24 cellular contexts compared by ENCODE assay signal in genomic region chr10:133273534-133274143, GRCh38. TPM values are rescaled to one million over a fixed set of nuclear protein-coding genes. Genes with fewer than 3 reads are reported as not detected.
"Had no signal": no experiment of that assay in that cellular context is flagged by ENCODE, and none has a peak within 500 bp of the region (broad histone marks: within the 10 kb centered on the region; RNA-seq: fewer than 3 reads in every experiment).

No MANE protein-coding gene starts in this region.

- H3K9me3 ChIP-seq: body of pancreas, mucosa of descending colon, sigmoid colon, tibial nerve had no signal

- H3K27ac ChIP-seq: body of pancreas, dorsolateral prefrontal cortex, sigmoid colon, tibial nerve had no signal

- H3K4me1 Mint-ChIP-seq: endodermal cell had no signal

- H3K27me3 ChIP-seq: body of pancreas had no signal

- ATAC-seq: activated CD4-positive, alpha-beta T cell treated with anti-CD3 and anti-CD28 coated beads for 36 hours; body of pancreas; mucosa of descending colon; naive thymus-derived CD8-positive, alpha-beta T cell; WTC11 had no signal

- H3K4me3 ChIP-seq: body of pancreas, dorsolateral prefrontal cortex, mucosa of descending colon, sigmoid colon, tibial nerve had no signal

- H3K4me3 Mint-ChIP-seq: endodermal cell, WTC11 had no signal

- H3K9me3 Mint-ChIP-seq: activated T-helper 1 cell treated with anti-CD3 and anti-CD28 coated beads, Interleukin-12 subunit alpha, Interleukin-12 subunit beta, Interleukin-2, Interleukin-4 antibody, amounts not matched to agents 30 ng/mL and 10 ng/mL and 1 ng/mL, durations not matched to agents 14 hours and 24 hours and 36 hours; endodermal cell; naive thymus-derived CD8-positive, alpha-beta T cell; stimulated activated naive CD8-positive, alpha-beta T cell treated with anti-CD3 and anti-CD28 coated beads, Interleukin-15, Interleukin-2, amounts not matched to agents 100 ng/mL and 50 ng/mL, for 24 hours; T-helper 2 cell treated with Interferon-gamma antibody and Interleukin-4, amounts not matched to agents 5 μg/mL and 100 μg/mL, for 36 hours; WTC11 had no signal

- H3K27me3 Mint-ChIP-seq: activated CD4-positive, alpha-beta T cell treated with anti-CD3 and anti-CD28 coated beads for 36 hours; naive thymus-derived CD8-positive, alpha-beta T cell; stimulated activated naive CD8-positive, alpha-beta T cell treated with anti-CD3 and anti-CD28 coated beads, Interleukin-15, Interleukin-2, amounts not matched to agents 100 ng/mL and 50 ng/mL, for 24 hours had no signal

- H3K36me3 Mint-ChIP-seq: WTC11 had no signal

- H3K27ac Mint-ChIP-seq: activated CD4-positive, alpha-beta T cell treated with anti-CD3 and anti-CD28 coated beads for 36 hours; activated T-helper 1 cell treated with anti-CD3 and anti-CD28 coated beads, Interleukin-12 subunit alpha, Interleukin-12 subunit beta, Interleukin-2, Interleukin-4 antibody, amounts not matched to agents 30 ng/mL and 10 ng/mL and 1 ng/mL, durations not matched to agents 14 hours and 24 hours and 36 hours; endodermal cell; stimulated activated naive CD8-positive, alpha-beta T cell treated with anti-CD3 and anti-CD28 coated beads, Interleukin-15, Interleukin-2, amounts not matched to agents 100 ng/mL and 50 ng/mL, for 24 hours; T-helper 2 cell treated with Interferon-gamma antibody and Interleukin-4, amounts not matched to agents 5 μg/mL and 100 μg/mL, for 36 hours; WTC11 had no signal

- DNase-seq: activated CD4-positive, alpha-beta T cell treated with anti-CD3 and anti-CD28 coated beads for 36 hours; activated CD4-positive, alpha-beta T cell treated with anti-CD3 and anti-CD28 coated beads, Interleukin-2, amount 50 U/mL, for 48 hours; activated naive CD4-positive, alpha-beta T cell; body of pancreas; dorsolateral prefrontal cortex; endodermal cell; head of caudate nucleus; mesenchymal stem cell; mucosa of descending colon; naive thymus-derived CD8-positive, alpha-beta T cell; nucleus accumbens; sigmoid colon; SW 1271 had no signal

RNA-seq across cellular contexts. Expression of gene VENTX, which starts 36.0 kb away (rescaled TPM):
- total RNA-seq: activated CD4-positive, alpha-beta T cell treated with anti-CD3 and anti-CD28 coated beads for 36 hours; activated T-helper 1 cell treated with anti-CD3 and anti-CD28 coated beads, Interleukin-12 subunit alpha, Interleukin-12 subunit beta, Interleukin-2, Interleukin-4 antibody, amounts not matched to agents 30 ng/mL and 10 ng/mL and 1 ng/mL, durations not matched to agents 14 hours and 24 hours and 36 hours; epithelial cell of proximal tubule; frontal cortex; kidney epithelial cell; naive thymus-derived CD8-positive, alpha-beta T cell; renal cortical epithelial cell had no signal
- polyA plus RNA-seq: naive thymus-derived CD8-positive, alpha-beta T cell had no signal

RNA-seq across cellular contexts. Expression of gene UTF1, which starts 43.6 kb away (rescaled TPM):
- total RNA-seq: activated CD4-positive, alpha-beta T cell treated with anti-CD3 and anti-CD28 coated beads for 36 hours; activated T-helper 1 cell treated with anti-CD3 and anti-CD28 coated beads, Interleukin-12 subunit alpha, Interleukin-12 subunit beta, Interleukin-2, Interleukin-4 antibody, amounts not matched to agents 30 ng/mL and 10 ng/mL and 1 ng/mL, durations not matched to agents 14 hours and 24 hours and 36 hours; body of pancreas; cardiac septum; epithelial cell of proximal tubule; frontal cortex; kidney epithelial cell; liver; mucosa of descending colon; naive thymus-derived CD8-positive, alpha-beta T cell; renal cortical epithelial cell; sigmoid colon; tibial nerve had no signal
- polyA plus RNA-seq: liver; naive thymus-derived CD8-positive, alpha-beta T cell; sigmoid colon had no signal
